In genomic region chr3:69451594-69451993, GRCh38 we compare ENCODE assay signal across 18 cellular contexts.
A peak's percentile ranks its signal among the peaks of the same experiment; 100 is the strongest.
DNase-seq lines count a peak whose midpoint lies in the region; ATAC-seq, FAIRE-seq and TF ChIP-seq lines count a peak whose summit lies in the region.
"Had no signal": no experiment of that assay in that cellular context is flagged by ENCODE, and none has a peak within 500 bp of the region (broad histone marks: within the 10 kb centered on the region; RNA-seq: fewer than 3 reads in every experiment).

No MANE protein-coding gene starts in this region.

- no peak for DNase-seq in activated CD8-positive, alpha-beta T cell treated with anti-CD3 and anti-CD28 coated beads for 36 hours
- no peak for DNase-seq in activated CD8-positive, alpha-beta T cell treated with anti-CD3 and anti-CD28 coated beads, Interleukin-2, amount 10 ng/mL, durations not matched to agents 7 days and 5 days
- DNase-seq in RWPE2 (ENCODE audit: low spot score), result no peak
- no peak for DNase-seq in epithelial cell of proximal tubule (ENCODE audit: low read depth)
- peak; percentile 20 for DNase-seq in retina
- DNase-seq in RWPE1 (ENCODE audit: low spot score), result no peak
- DNase-seq in naive thymus-derived CD4-positive, alpha-beta T cell, result no peak
- no peak for DNase-seq in RCC 7860 (ENCODE audit: low spot score)
- DNase-seq: activated CD4-positive, alpha-beta T cell treated with anti-CD3 and anti-CD28 coated beads, Interleukin-2, amount 10 ng/mL, durations not matched to agents 7 days and 5 days; Calu3; NCI-H187; NK-92 treated with Interleukin-12 subunit alpha and Interleukin-12 subunit beta, amount 100 ng/mL, for 24 hours; T-helper 2 cell; upper lobe of right lung had no signal

- intact Hi-C loops in activated CD8-positive, alpha-beta T cell treated with anti-CD3 and anti-CD28 coated beads for 36 hours (cut with micrococcal nuclease), result no loop called here
- intact Hi-C loops in naive thymus-derived CD4-positive, alpha-beta T cell (cut with micrococcal nuclease), result no loop called here

- H3K27ac ChIP-seq in RWPE2 (ENCODE audit: poor library complexity, severe bottlenecking) (no peak overlapping the region), RWPE1 (no peak overlapping the region)
- H3K27ac ChIP-seq in naive thymus-derived CD4-positive, alpha-beta T cell (ENCODE audit: low read depth, low read length), result no peak overlapping the region
- H3K27ac ChIP-seq: ascending aorta, parathyroid adenoma, upper lobe of right lung had no signal

- no peak overlapping the region for H3K4me3 ChIP-seq in RWPE2 (ENCODE audit: severe bottlenecking)
- H3K4me3 ChIP-seq in epithelial cell of proximal tubule (ENCODE audit: low read depth, low read length), result no peak overlapping the region
- no peak overlapping the region for H3K4me3 ChIP-seq in naive thymus-derived CD4-positive, alpha-beta T cell (ENCODE audit: low read length)
- H3K4me3 ChIP-seq: ascending aorta, upper lobe of right lung had no signal

- H3K36me3 Mint-ChIP-seq in activated CD8-positive, alpha-beta T cell treated with anti-CD3 and anti-CD28 coated beads for 36 hours (ENCODE audit: low read depth), result no peaks in the 10 kb centered on the region
- no peaks in the 10 kb centered on the region for H3K36me3 Mint-ChIP-seq in activated CD8-positive, alpha-beta T cell treated with anti-CD3 and anti-CD28 coated beads, Interleukin-2, amount 10 ng/mL, durations not matched to agents 7 days and 5 days (ENCODE audit: low read depth)
- no peaks in the 10 kb centered on the region for H3K36me3 Mint-ChIP-seq in naive thymus-derived CD4-positive, alpha-beta T cell
- H3K36me3 Mint-ChIP-seq: memory B cell had no signal

- CTCF ChIA-PET in activated CD8-positive, alpha-beta T cell treated with anti-CD3 and anti-CD28 coated beads for 36 hours (lab: Charles Lee), result interaction anchor here (0.8 to 1.3 kb wide), 3 partner anchors 19 to 150 kb away, joined by 3 read pairs; no protein-coding TSS in a partner anchor
- CTCF ChIA-PET in activated CD8-positive, alpha-beta T cell treated with anti-CD3 and anti-CD28 coated beads, Interleukin-2, amount 10 ng/mL, durations not matched to agents 7 days and 5 days (lab: Charles Lee), result interaction anchor here (1.0 kb wide), 1 partner anchor 11 kb away, joined by 5 read pairs; no protein-coding TSS in a partner anchor
- CTCF ChIA-PET in RWPE1 (lab: Yijun Ruan, JAX), result interaction anchor here (0.7 to 1.1 kb wide), 2 partner anchors 10 to 120 kb away, joined by 3 read pairs; no protein-coding TSS in a partner anchor
- CTCF ChIA-PET in naive thymus-derived CD4-positive, alpha-beta T cell (lab: Charles Lee), result no interaction called here

- H3K27me3 ChIP-seq in RWPE2 (ENCODE audit: insufficient read depth, poor library complexity, severe bottlenecking), result no peaks in the 10 kb centered on the region
- H3K27me3 ChIP-seq in naive thymus-derived CD4-positive, alpha-beta T cell (ENCODE audit: control insufficient read depth in 2 of 2, insufficient read depth in 2 of 2, low read length in 2 of 2), result no peaks in the 10 kb centered on the region
- H3K27me3 ChIP-seq: ascending aorta, upper lobe of right lung had no signal

- H3K4me1 Mint-ChIP-seq in activated CD8-positive, alpha-beta T cell treated with anti-CD3 and anti-CD28 coated beads for 36 hours (ENCODE audit: low read depth), result no peaks in the 10 kb centered on the region
- no peaks in the 10 kb centered on the region for H3K4me1 Mint-ChIP-seq in activated CD8-positive, alpha-beta T cell treated with anti-CD3 and anti-CD28 coated beads, Interleukin-2, amount 10 ng/mL, durations not matched to agents 7 days and 5 days (ENCODE audit: low read depth)
- H3K4me1 Mint-ChIP-seq in naive thymus-derived CD4-positive, alpha-beta T cell, result no peaks in the 10 kb centered on the region
- H3K4me1 Mint-ChIP-seq: activated CD4-positive, alpha-beta T cell treated with anti-CD3 and anti-CD28 coated beads, Interleukin-2, amount 10 ng/mL, durations not matched to agents 7 days and 5 days; activated T-helper 17 cell treated with anti-CD3 and anti-CD28 coated beads, Interleukin-2, amount 50 U/mL, for 72 hours; memory B cell had no signal

- TF ChIP-seq CTCF in activated CD8-positive, alpha-beta T cell treated with anti-CD3 and anti-CD28 coated beads for 36 hours (IDR thresholded peaks at IDR 0.05), result peak; percentile 20
- TF ChIP-seq CTCF in RWPE2 (IDR thresholded peaks at IDR 0.05; ENCODE audit: poor library complexity, severe bottlenecking) (peak; percentile 33), epithelial cell of proximal tubule (conservative IDR thresholded peaks at IDR 0.05; ENCODE audit: low read depth, low read length) (peak; percentile 24), RWPE1 (conservative IDR thresholded peaks at IDR 0.05; ENCODE audit: low read depth) (no peak)

- H3K27ac Mint-ChIP-seq in activated CD8-positive, alpha-beta T cell treated with anti-CD3 and anti-CD28 coated beads for 36 hours, result no peak overlapping the region
- H3K27ac Mint-ChIP-seq in activated CD8-positive, alpha-beta T cell treated with anti-CD3 and anti-CD28 coated beads, Interleukin-2, amount 10 ng/mL, durations not matched to agents 7 days and 5 days, result no peak overlapping the region
- H3K27ac Mint-ChIP-seq in naive thymus-derived CD4-positive, alpha-beta T cell, result no peak overlapping the region
- H3K27ac Mint-ChIP-seq: activated CD4-positive, alpha-beta T cell treated with anti-CD3 and anti-CD28 coated beads, Interleukin-2, amount 10 ng/mL, durations not matched to agents 7 days and 5 days; activated T-helper 17 cell treated with anti-CD3 and anti-CD28 coated beads, Interleukin-2, amount 50 U/mL, for 72 hours; memory B cell had no signal

- H3K4me1 ChIP-seq in RWPE2 (ENCODE audit: insufficient read depth, poor library complexity, severe bottlenecking), result no peaks in the 10 kb centered on the region
- no peaks in the 10 kb centered on the region for H3K4me1 ChIP-seq in naive thymus-derived CD4-positive, alpha-beta T cell (ENCODE audit: control insufficient read depth in 2 of 2, insufficient read depth in 2 of 2, low read length in 2 of 2)
- H3K4me1 ChIP-seq: ascending aorta, parathyroid adenoma, upper lobe of right lung had no signal

- POLR2A ChIA-PET in activated CD8-positive, alpha-beta T cell treated with anti-CD3 and anti-CD28 coated beads for 36 hours (lab: Charles Lee), result no interaction called here
- POLR2A ChIA-PET in activated CD8-positive, alpha-beta T cell treated with anti-CD3 and anti-CD28 coated beads, Interleukin-2, amount 10 ng/mL, durations not matched to agents 7 days and 5 days (lab: Charles Lee), result no interaction called here
- POLR2A ChIA-PET in RWPE1 (lab: Yijun Ruan, JAX; ENCODE audit: low non-redundant PET), result no interaction called here
- POLR2A ChIA-PET in naive thymus-derived CD4-positive, alpha-beta T cell (lab: Charles Lee), result no interaction called here

- no peaks in the 10 kb centered on the region for H3K36me3 ChIP-seq in RWPE2 (ENCODE audit: low read depth)
- H3K36me3 ChIP-seq in naive thymus-derived CD4-positive, alpha-beta T cell (ENCODE audit: control insufficient read depth in 2 of 3, insufficient read depth in 3 of 3, low read length in 3 of 3), result no peaks in the 10 kb centered on the region
- H3K36me3 ChIP-seq: ascending aorta, upper lobe of right lung had no signal

- H3K27me3 Mint-ChIP-seq in activated CD8-positive, alpha-beta T cell treated with anti-CD3 and anti-CD28 coated beads for 36 hours, result peaks cover 3% of the 10 kb centered on the region
- H3K27me3 Mint-ChIP-seq in activated CD8-positive, alpha-beta T cell treated with anti-CD3 and anti-CD28 coated beads, Interleukin-2, amount 10 ng/mL, durations not matched to agents 7 days and 5 days (ENCODE audit: low read depth), result no peaks in the 10 kb centered on the region
- H3K27me3 Mint-ChIP-seq in naive thymus-derived CD4-positive, alpha-beta T cell, result peaks cover 0 to 9% (median 7%) of the 10 kb centered on the region in 5 donors
- H3K27me3 Mint-ChIP-seq: activated CD4-positive, alpha-beta T cell treated with anti-CD3 and anti-CD28 coated beads, Interleukin-2, amount 10 ng/mL, durations not matched to agents 7 days and 5 days; memory B cell had no signal

- no peaks in the 10 kb centered on the region for H3K9me3 ChIP-seq in RWPE2 (ENCODE audit: severe bottlenecking)
- H3K9me3 ChIP-seq in naive thymus-derived CD4-positive, alpha-beta T cell (ENCODE audit: control insufficient read depth in 2 of 3, low read length in 3 of 3), result no peaks in the 10 kb centered on the region
- H3K9me3 ChIP-seq: ascending aorta, upper lobe of right lung had no signal

- no peak overlapping the region for H3K4me3 Mint-ChIP-seq in activated CD8-positive, alpha-beta T cell treated with anti-CD3 and anti-CD28 coated beads for 36 hours
- no peak overlapping the region for H3K4me3 Mint-ChIP-seq in activated CD8-positive, alpha-beta T cell treated with anti-CD3 and anti-CD28 coated beads, Interleukin-2, amount 10 ng/mL, durations not matched to agents 7 days and 5 days
- H3K4me3 Mint-ChIP-seq in naive thymus-derived CD4-positive, alpha-beta T cell, result no peak overlapping the region
- H3K4me3 Mint-ChIP-seq: activated CD4-positive, alpha-beta T cell treated with anti-CD3 and anti-CD28 coated beads, Interleukin-2, amount 10 ng/mL, durations not matched to agents 7 days and 5 days; activated T-helper 17 cell treated with anti-CD3 and anti-CD28 coated beads, Interleukin-2, amount 50 U/mL, for 72 hours; memory B cell had no signal

- ATAC-seq in activated CD8-positive, alpha-beta T cell treated with anti-CD3 and anti-CD28 coated beads for 36 hours, result no peak
- ATAC-seq in activated CD8-positive, alpha-beta T cell treated with anti-CD3 and anti-CD28 coated beads, Interleukin-2, amount 10 ng/mL, durations not matched to agents 7 days and 5 days, result no peak
- no peak for ATAC-seq in RWPE2 (ENCODE audit: low read depth)
- ATAC-seq in naive thymus-derived CD4-positive, alpha-beta T cell, result no peak
- ATAC-seq: activated T-helper 17 cell treated with anti-CD3 and anti-CD28 coated beads, Interleukin-2, amount 50 U/mL, for 72 hours; upper lobe of right lung had no signal

- no peak for FAIRE-seq in RCC 7860 (lab: Jason Lieb, UNC)

- no peaks in the 10 kb centered on the region for H3K9me3 Mint-ChIP-seq in activated CD8-positive, alpha-beta T cell treated with anti-CD3 and anti-CD28 coated beads for 36 hours
- H3K9me3 Mint-ChIP-seq in activated CD8-positive, alpha-beta T cell treated with anti-CD3 and anti-CD28 coated beads, Interleukin-2, amount 10 ng/mL, durations not matched to agents 7 days and 5 days (ENCODE audit: insufficient read depth), result no peaks in the 10 kb centered on the region
- no peaks in the 10 kb centered on the region for H3K9me3 Mint-ChIP-seq in naive thymus-derived CD4-positive, alpha-beta T cell
- H3K9me3 Mint-ChIP-seq: activated CD4-positive, alpha-beta T cell treated with anti-CD3 and anti-CD28 coated beads, Interleukin-2, amount 10 ng/mL, durations not matched to agents 7 days and 5 days; activated T-helper 17 cell treated with anti-CD3 and anti-CD28 coated beads, Interleukin-2, amount 50 U/mL, for 72 hours; memory B cell had no signal
